In the genomic region with DNA sequence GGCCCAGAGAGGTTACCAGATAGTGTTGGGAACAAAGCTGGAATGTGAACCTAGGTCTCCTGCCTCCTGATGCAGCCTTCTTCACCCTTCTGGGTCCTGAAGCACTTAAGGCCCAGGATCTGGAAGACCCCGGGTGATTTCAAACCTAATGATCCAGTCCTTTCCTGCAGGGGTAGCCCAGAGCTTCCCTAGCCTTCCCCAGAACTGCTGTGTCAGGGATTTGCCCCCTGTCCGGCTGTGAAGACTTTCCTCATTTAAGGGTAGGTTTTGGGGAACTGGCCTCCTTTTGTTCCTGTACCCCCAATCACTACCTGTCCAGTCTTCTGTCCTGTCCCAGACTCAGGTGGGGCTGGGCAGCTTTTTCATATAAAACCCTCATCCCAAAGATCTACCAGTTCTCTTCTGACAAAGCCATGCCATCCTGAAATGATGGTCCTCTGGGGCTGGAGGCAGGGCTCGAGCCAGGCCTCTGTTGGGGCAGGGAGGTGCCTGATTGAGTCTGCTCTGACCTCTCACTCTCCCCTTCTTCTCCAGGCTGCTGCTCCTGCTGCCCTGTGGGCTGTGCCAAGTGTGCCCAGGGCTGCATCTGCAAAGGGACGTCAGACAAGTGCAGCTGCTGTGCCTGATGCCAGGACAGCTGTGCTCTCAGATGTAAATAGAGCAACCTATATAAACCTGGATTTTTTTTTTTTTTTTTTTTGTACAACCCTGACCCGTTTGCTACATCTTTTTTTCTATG, we compare ENCODE assay signal across 10 cellular contexts. TPM values are rescaled to one million over a fixed set of nuclear protein-coding genes. Genes with fewer than 3 reads are reported as not detected.
A peak's percentile ranks its signal among the peaks of the same experiment; 100 is the strongest.
DNase-seq lines count a peak whose midpoint lies in the region; ATAC-seq and TF ChIP-seq lines count a peak whose summit lies in the region.
"Had no signal": no experiment of that assay in that cellular context is flagged by ENCODE, and none has a peak within 500 bp of the region (broad histone marks: within the 10 kb centered on the region; RNA-seq: fewer than 3 reads in every experiment).

No MANE protein-coding gene starts in this region.

- H3K4me1 Mint-ChIP-seq in effector memory CD8-positive, alpha-beta T cell (ENCODE audit: low read depth in 2 of 2): peaks cover 19 to 21% of the 10 kb centered on the region in 2 donors
- peaks cover 15% of the 10 kb centered on the region for H3K4me1 Mint-ChIP-seq in nephron
- no peaks in the 10 kb centered on the region for H3K4me1 Mint-ChIP-seq in progenitor cell of endocrine pancreas (ENCODE audit: low read depth)

- peak overlapping the region in 6 of 11 experiments; percentile 2 to 89 (median 82); a peak in 10 of 22 replicates for H3K27ac ChIP-seq in BLaER1 treated with 17β-estradiol and CSF1 and Interleukin-3, amounts not matched to agents 10 nM and 100 nM

- H3K27ac Mint-ChIP-seq in effector memory CD8-positive, alpha-beta T cell: peak overlapping the region; percentile 90 to 96
- H3K27ac Mint-ChIP-seq in nephron (no peak overlapping the region), progenitor cell of endocrine pancreas (no peak overlapping the region)

- peak overlapping the region; percentile 90 to 99 (median 96) for H3K4me2 ChIP-seq in BLaER1 treated with 17β-estradiol and CSF1 and Interleukin-3, amounts not matched to agents 10 nM and 100 nM

- ATAC-seq in effector memory CD8-positive, alpha-beta T cell (replicated peaks): no peak

- DNase-seq in NT2/D1 (ENCODE audit: low read depth, low spot score) (no peak), COLO668 (lab: John Stamatoyannopoulos, UW; ENCODE audit: unreplicated experiment) (no peak), KBM-7 (no peak), progenitor cell of endocrine pancreas (ENCODE audit: low spot score, unreplicated experiment) (no peak), SHP77 treated with DMSO at 0.1 percent for 48 hours (lab: John Stamatoyannopoulos, UW) (no peak)
- no peak for DNase-seq in effector memory CD8-positive, alpha-beta T cell
- DNase-seq: NCI-H774 had no signal

- H3K27me3 ChIP-seq in BLaER1 treated with 17β-estradiol and CSF1 and Interleukin-3, amounts not matched to agents 10 nM and 100 nM: no peaks in the 10 kb centered on the region; a peak in 1 of 22 replicates
- H3K27me3 ChIP-seq in NT2/D1 (ENCODE audit: insufficient read depth, insufficient read length): peaks cover 7% of the 10 kb centered on the region

- H3K4me1 ChIP-seq in BLaER1 treated with 17β-estradiol and CSF1 and Interleukin-3, amounts not matched to agents 10 nM and 100 nM: peaks cover 32 to 68% (median 58%) of the 10 kb centered on the region in 10 experiments
- peaks cover 6% of the 10 kb centered on the region for H3K4me1 ChIP-seq in NT2/D1 (ENCODE audit: insufficient read depth, insufficient read length)

- no peaks in the 10 kb centered on the region for H3K9me3 Mint-ChIP-seq in effector memory CD8-positive, alpha-beta T cell
- peaks cover 17% of the 10 kb centered on the region for H3K9me3 Mint-ChIP-seq in nephron
- peaks cover 6% of the 10 kb centered on the region for H3K9me3 Mint-ChIP-seq in progenitor cell of endocrine pancreas (ENCODE audit: low read depth)

- H3K9ac ChIP-seq in BLaER1 treated with 17β-estradiol and CSF1 and Interleukin-3, amounts not matched to agents 10 nM and 100 nM: peak overlapping the region in 10 of 11 experiments; percentile 75 to 92 (median 82); a peak in 18 of 22 replicates
- peak overlapping the region; percentile 97 for H3K9ac ChIP-seq in NT2/D1 (ENCODE audit: insufficient read length, low read depth)

- TF ChIP-seq CTCF in nephron (IDR thresholded peaks at IDR 0.05; ENCODE audit: unreplicated experiment in 3 of 3): no peak
- TF ChIP-seq CTCF in progenitor cell of endocrine pancreas (IDR thresholded peaks at IDR 0.05; ENCODE audit: unreplicated experiment): no peak

- H3K36me3 Mint-ChIP-seq in effector memory CD8-positive, alpha-beta T cell (ENCODE audit: insufficient read depth): peaks cover 13% of the 10 kb centered on the region
- H3K36me3 Mint-ChIP-seq in nephron (ENCODE audit: low read depth) (peaks cover 9% of the 10 kb centered on the region), progenitor cell of endocrine pancreas (ENCODE audit: insufficient read depth) (peaks cover 3% of the 10 kb centered on the region)

- H4K20me1 ChIP-seq in BLaER1 treated with 17β-estradiol and CSF1 and Interleukin-3, amounts not matched to agents 10 nM and 100 nM: peaks cover 0 to 12% (median 0%) of the 10 kb centered on the region in 11 experiments; a peak in 4 of 22 replicates

- H3K4me3 Mint-ChIP-seq in effector memory CD8-positive, alpha-beta T cell: peak overlapping the region; percentile 84 to 96
- H3K4me3 Mint-ChIP-seq in nephron (peak overlapping the region; percentile 90 to 94 (median 92)), progenitor cell of endocrine pancreas (ENCODE audit: low read depth) (no peak overlapping the region)

- peaks cover 0 to 14% (median 3%) of the 10 kb centered on the region in 11 experiments; a peak in 4 of 22 replicates for H3K36me3 ChIP-seq in BLaER1 treated with 17β-estradiol and CSF1 and Interleukin-3, amounts not matched to agents 10 nM and 100 nM
- peaks cover 38% of the 10 kb centered on the region for H3K36me3 ChIP-seq in NT2/D1 (ENCODE audit: insufficient read depth, insufficient read length, low read length)

- no peaks in the 10 kb centered on the region for H3K27me3 Mint-ChIP-seq in effector memory CD8-positive, alpha-beta T cell
- H3K27me3 Mint-ChIP-seq in nephron (ENCODE audit: low read depth) (peaks cover 51% of the 10 kb centered on the region), progenitor cell of endocrine pancreas (peaks cover 79% of the 10 kb centered on the region)

- peak overlapping the region; percentile 55 to 78 (median 71); a peak in 19 of 20 replicates for H3K4me3 ChIP-seq in BLaER1 treated with 17β-estradiol and CSF1 and Interleukin-3, amounts not matched to agents 10 nM and 100 nM
- peak overlapping the region; percentile 94 for H3K4me3 ChIP-seq in NT2/D1 (ENCODE audit: insufficient read length, low read depth)

- peaks cover 10 to 16% (median 14%) of the 10 kb centered on the region in 11 experiments; a peak in 21 of 22 replicates for H3K9me3 ChIP-seq in BLaER1 treated with 17β-estradiol and CSF1 and Interleukin-3, amounts not matched to agents 10 nM and 100 nM (replicated peaks in 1 of 11)
- no peaks in the 10 kb centered on the region for H3K9me3 ChIP-seq in NT2/D1 (ENCODE audit: insufficient read depth, low read length)

- in situ Hi-C loops in KBM-7 (cut with MboI; ENCODE audit: low pct_unique_long_range_greater_than_20kb, low sequenced_read_pairs): no loop called here

RNA-seq across cellular contexts. Expression of gene MT1X, which starts 1.3 kb away (rescaled TPM):
- 6.8 and 6.9 TPM in 2 replicates for total RNA-seq in progenitor cell of endocrine pancreas

RNA-seq across cellular contexts. Expression of gene MT1H, which starts 14.0 kb away (rescaled TPM):
- not detected in 2 replicates for total RNA-seq in progenitor cell of endocrine pancreas

RNA-seq across cellular contexts. Expression of gene MT1G, which starts 15.7 kb away (rescaled TPM):
- total RNA-seq in progenitor cell of endocrine pancreas: 1.8 and 2.9 TPM in 2 replicates

RNA-seq across cellular contexts. Expression of gene MT1F, which starts 25.8 kb away (rescaled TPM):
- 6.3 and 7.2 TPM in 2 replicates for total RNA-seq in progenitor cell of endocrine pancreas

RNA-seq across cellular contexts. Expression of gene MT1B, which starts 31.9 kb away (rescaled TPM):
- not detected in 2 replicates for total RNA-seq in progenitor cell of endocrine pancreas
- total RNA-seq: renal cortical epithelial cell had no signal

Comparison
In these comparisons a context has a peak if more than half of its experiments do, and no peak if none do; other contexts are left out.
1. H3K27ac Mint-ChIP-seq: peak in effector memory CD8-positive, alpha-beta T cell (2 of 2); none in nephron (0 of 3) and progenitor cell of endocrine pancreas (single experiment).